In the genomic region with DNA sequence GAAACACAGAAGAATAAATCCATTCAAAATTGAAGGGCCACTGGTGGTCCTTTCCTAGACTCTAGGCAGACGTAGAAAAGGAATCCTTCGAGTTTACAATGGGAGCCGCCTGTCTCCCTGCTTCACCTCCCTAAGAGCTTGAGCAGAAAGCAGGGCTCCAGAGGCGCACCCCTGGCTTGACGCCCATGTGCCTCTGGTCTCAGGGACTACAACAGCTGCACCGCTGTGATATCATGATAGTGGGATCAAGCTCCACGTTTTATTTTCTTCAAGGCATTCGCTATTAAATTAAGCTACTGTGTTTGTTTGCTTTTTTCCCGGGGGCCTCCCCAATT, we compare ENCODE assay signal across 8 cellular contexts. TPM values are rescaled to one million over a fixed set of nuclear protein-coding genes. Genes with fewer than 3 reads are reported as not detected.
DNase-seq lines count a peak whose midpoint lies in the region; ATAC-seq and TF ChIP-seq lines count a peak whose summit lies in the region.

No MANE protein-coding gene starts in this region.

- H2AK9ac ChIP-seq in IMR-90 (replicated peaks; ENCODE audit: low read depth, low read length, poor library complexity): peak overlapping the region; percentile 21

- H3K4ac ChIP-seq in IMR-90 (ENCODE audit: low read depth, low read length): peak overlapping the region; percentile 74

- peaks cover 3% of the 10 kb centered on the region; the same call in 1 of the 2 replicates for H3K9me1 ChIP-seq in IMR-90 (ENCODE audit: insufficient read depth, low read length)

- peak overlapping the region; percentile 89 for H3K4me3 Mint-ChIP-seq in central memory CD8-positive, alpha-beta T cell

- H3K23ac ChIP-seq in IMR-90 (ENCODE audit: low read depth, low read length): peak overlapping the region; percentile 62

- peaks cover 34% of the 10 kb centered on the region for H3K36me3 ChIP-seq in IMR-90 (ENCODE audit: control insufficient read depth, insufficient read depth, low read length)

- peak overlapping the region; percentile 0; the same call in 1 of the 2 replicates for H4K5ac ChIP-seq in IMR-90 (ENCODE audit: low read depth, low read length)

- peak overlapping the region; percentile 61; the same call in 1 of the 2 replicates for H3K56ac ChIP-seq in IMR-90 (ENCODE audit: extremely low read depth, insufficient read depth, low read length)

- CTCF ChIA-PET in AG04450 (lab: Charles Lee) (interaction anchor here (3.4 kb wide), 1 partner anchor 53 kb away, joined by 21 read pairs; a partner anchor contains a TSS), IMR-90 (lab: Yijun Ruan, JAX) (interaction anchor here (0.8 kb wide), 1 partner anchor 204 kb away, joined by 4 read pairs; no protein-coding TSS in a partner anchor)

- in situ Hi-C loops in IMR-90 (cut with MboI; ENCODE audit: low sequenced_read_pairs): no loop called here

- no peaks in the 10 kb centered on the region for H3K9me3 Mint-ChIP-seq in central memory CD8-positive, alpha-beta T cell

- H3K9ac ChIP-seq in IMR-90 (ENCODE audit: low read depth, low read length): peak overlapping the region; percentile 43

- H3K9me3 ChIP-seq in AG04450 (ENCODE audit: control insufficient read depth, insufficient read depth, low read length): no peaks in the 10 kb centered on the region
- no peaks in the 10 kb centered on the region for H3K9me3 ChIP-seq in IMR-90 (ENCODE audit: control insufficient read depth, insufficient read depth, low read length)

- no peak for TF ChIP-seq RAD21 in IMR-90 (IDR thresholded peaks at IDR 0.05; ENCODE audit: low read length)

- no peak for TF ChIP-seq CTCF in AG04450 (IDR thresholded peaks at IDR 0.05; ENCODE audit: low read depth, low read length)
- TF ChIP-seq CTCF in IMR-90 (conservative IDR thresholded peaks at IDR 0.05; ENCODE audit: low read depth, low read length): no peak

- peaks cover 6% of the 10 kb centered on the region; the same call in 1 of the 2 replicates for H3K4me1 ChIP-seq in IMR-90 (ENCODE audit: control insufficient read depth, insufficient read depth, low read length)

- H3K14ac ChIP-seq in IMR-90 (replicated peaks; ENCODE audit: low read depth, low read length): peak overlapping the region; percentile 78

- H4K20me1 ChIP-seq in IMR-90 (ENCODE audit: insufficient read depth, low read length): peaks cover 24% of the 10 kb centered on the region

- no peak overlapping the region for H2BK20ac ChIP-seq in IMR-90 (ENCODE audit: low read depth, low read length)

- no peaks in the 10 kb centered on the region for H3K27me3 Mint-ChIP-seq in central memory CD8-positive, alpha-beta T cell

- peak overlapping the region; percentile 87 for H3K4me3 ChIP-seq in AG04450 (ENCODE audit: low read depth, low read length)
- H3K4me3 ChIP-seq in IMR-90 (ENCODE audit: insufficient read depth, low read depth, low read length): peak overlapping the region; percentile 90

- H2AFZ ChIP-seq in IMR-90 (replicated peaks; ENCODE audit: low read length, poor library complexity): peak overlapping the region; percentile 94

- no peak overlapping the region for H3K18ac ChIP-seq in IMR-90 (ENCODE audit: low read depth, low read length)

- peaks cover 43% of the 10 kb centered on the region for H3K36me3 Mint-ChIP-seq in central memory CD8-positive, alpha-beta T cell (ENCODE audit: insufficient read depth)

- POLR2A ChIA-PET in AG04450 (lab: Yijun Ruan, JAX) (interaction anchor here (0.8 to 2.7 kb wide), 5 partner anchors 9 to 117 kb away, joined by 3 to 22 read pairs (median 13); a partner anchor contains a TSS), IMR-90 (lab: Charles Lee; ENCODE audit: unreplicated experiment) (no interaction called here)

- intact Hi-C loops in IMR-90 (cut with micrococcal nuclease): loop anchor here (10.0 kb wide), 1 partner anchor 202 kb away; no protein-coding TSS in a partner anchor

- H2BK120ac ChIP-seq in IMR-90 (ENCODE audit: low read depth, low read length): no peak overlapping the region

- DNase-seq in AG04450 (ENCODE audit: low read depth, low spot score): no peak
- DNase-seq in IMR-90: no peak
- no peak for DNase-seq in central memory CD8-positive, alpha-beta T cell (ENCODE audit: low spot score in 2 of 2)
- DNase-seq in myocyte (ENCODE audit: low read depth): peak; percentile 53
- DNase-seq in kidney glomerular epithelial cell (lab: John Stamatoyannopoulos, UW): no peak
- no peak for DNase-seq in NCI-H146 treated with DMSO at 0.1 percent for 48 hours (lab: John Stamatoyannopoulos, UW; ENCODE audit: unreplicated experiment)

- TF ChIP-seq POLR2A in IMR-90 (IDR thresholded peaks at IDR 0.05; ENCODE audit: low read depth, low read length): no peak

- BruUV-seq in IMR-90 (replicated peaks; lab: Mats Ljungman, UMichigan): no TSS peak

- peak overlapping the region; percentile 94 for H3K27ac Mint-ChIP-seq in central memory CD8-positive, alpha-beta T cell (ENCODE audit: low read depth)

- peaks cover 36 to 58% of the 10 kb centered on the region in 2 experiments for H3K79me1 ChIP-seq in IMR-90 (ENCODE audit: low read depth in 1 of 2, low read length in 2 of 2)

- H4K8ac ChIP-seq in IMR-90 (ENCODE audit: low read depth in 2 of 2, low read length in 2 of 2): peak overlapping the region; percentile 43 to 88; a peak in 3 of 4 replicates

- peak overlapping the region; percentile 90 for H3K4me2 ChIP-seq in IMR-90 (ENCODE audit: low read depth, low read length)

- peaks cover 32% of the 10 kb centered on the region for H3K4me1 Mint-ChIP-seq in central memory CD8-positive, alpha-beta T cell

- dilution Hi-C loops in IMR-90 (cut with HindIII; ENCODE audit: low sequenced_read_pairs, unreplicated experiment): no loop called here

- peak overlapping the region; percentile 16 for H2BK5ac ChIP-seq in IMR-90 (ENCODE audit: low read depth, low read length, poor library complexity, severe bottlenecking)

- ATAC-seq in IMR-90 (ENCODE audit: low read depth) (no peak), GM18517 (IDR thresholded peaks at IDR 0.05; ENCODE audit: unreplicated experiment) (no peak), HG02588 (IDR thresholded peaks at IDR 0.05; ENCODE audit: unreplicated experiment) (no peak)
- ATAC-seq in central memory CD8-positive, alpha-beta T cell (replicated peaks; ENCODE audit: extremely low read depth, poor library complexity, severe bottlenecking): no peak

- H3K27ac ChIP-seq in AG04450 (ENCODE audit: low read depth, low read length): peak overlapping the region; percentile 65
- H3K27ac ChIP-seq in IMR-90 (ENCODE audit: insufficient read depth, low read length): peak overlapping the region; percentile 70

- H2BK15ac ChIP-seq in IMR-90 (ENCODE audit: low read depth, low read length): no peak overlapping the region

- H3K27me3 ChIP-seq in AG04450 (ENCODE audit: control insufficient read depth, insufficient read depth, low read length) (no peaks in the 10 kb centered on the region), IMR-90 (ENCODE audit: control insufficient read depth, insufficient read depth, low read length) (no peaks in the 10 kb centered on the region)

- H2AK5ac ChIP-seq in IMR-90 (ENCODE audit: low read depth, low read length): 0 out of 2 replicates have a peak overlapping the region, but pooled peaks have one; percentile 7

- peak overlapping the region; percentile 42; the same call in 1 of the 2 replicates for H4K91ac ChIP-seq in IMR-90 (ENCODE audit: insufficient read depth, low read depth, low read length)

- WGBS in IMR-90 (ENCODE audit: extremely low coverage in 2 of 2, insufficient read length in 1 of 2), 2 experiments: 0% methylated on average over 1 of the region's 9 CpGs; no CpG with 5 or more reads in 1 of the 2 experiments

TF ChIP-seq in IMR-90, 13 proteins besides CTCF, POLR2A, EP300 and RAD21:
- no peak for TF ChIP-seq BHLHE40 (IDR thresholded peaks at IDR 0.05; ENCODE audit: low read depth, low read length)
- no peak for TF ChIP-seq CHD1 (IDR thresholded peaks at IDR 0.05; ENCODE audit: low read depth, low read length)
- TF ChIP-seq NFE2L2 (IDR thresholded peaks at IDR 0.05; ENCODE audit: low read depth, low read length): no peak

RNA-seq across cellular contexts. Expression of a gene that starts 0.4 kb away (rescaled TPM):
- 26.0 and 30.3 TPM in 2 replicates for polyA plus RNA-seq in AG04450 (2011; rRNA removed)
- polyA minus RNA-seq in AG04450 (2011; rRNA and poly(A)+ RNA removed): 8.2 and 8.8 TPM in 2 replicates
- total RNA-seq in IMR-90 (2012; rRNA removed): 2.0 and 2.2 TPM in 2 replicates
- polyA plus RNA-seq in IMR-90 (2012; rRNA removed): 13.6 and 27.6 TPM in 2 replicates
- 62.5 and 64.7 TPM in 2 replicates for polyA plus RNA-seq in IMR-90 (2012; cell fraction: cytosol; rRNA removed)
- polyA plus RNA-seq in IMR-90 (2012; cell fraction: nucleus; rRNA removed; ENCODE audit: low replicate concordance): 32.7 and 41.9 TPM in 2 replicates
- total RNA-seq in myocyte: 113 and 140 TPM in 2 replicates
- 85.3 TPM for polyA plus RNA-seq in myocyte (2012)

RNA-seq across cellular contexts. Expression of a gene that starts 0.8 kb away (rescaled TPM):
- polyA plus RNA-seq in AG04450 (2011; rRNA removed) (15.2 and 15.6 TPM in 2 replicates), IMR-90 (2012; rRNA removed) (21.0 and 25.0 TPM in 2 replicates)
- 8.3 and 9.7 TPM in 2 replicates for polyA minus RNA-seq in AG04450 (2011; rRNA and poly(A)+ RNA removed)
- total RNA-seq in IMR-90 (2012; rRNA removed) (19.2 and 21.7 TPM in 2 replicates), myocyte (12.3 and 15.3 TPM in 2 replicates)
- 15.7 and 17.5 TPM in 2 replicates for polyA plus RNA-seq in IMR-90 (2012; cell fraction: cytosol; rRNA removed)
- polyA plus RNA-seq in IMR-90 (2012; cell fraction: nucleus; rRNA removed; ENCODE audit: low replicate concordance): 11.2 and 13.2 TPM in 2 replicates
- polyA plus RNA-seq in myocyte (2012): 14.0 TPM

RNA-seq across cellular contexts. Expression of a gene that starts 13.5 kb away (rescaled TPM):
- polyA plus RNA-seq in AG04450 (2011; rRNA removed) (0.32 and 0.65 TPM in 2 replicates), IMR-90 (2012; rRNA removed) (0.46 and 0.55 TPM in 2 replicates)
- polyA minus RNA-seq in AG04450 (2011; rRNA and poly(A)+ RNA removed): 0.17 and 0.83 TPM in 2 replicates
- total RNA-seq in IMR-90 (2012; rRNA removed) (0.28 and 0.54 TPM in 2 replicates), myocyte (10.6 and 10.8 TPM in 2 replicates)
- 0.60 and 0.92 TPM in 2 replicates for polyA plus RNA-seq in IMR-90 (2012; cell fraction: cytosol; rRNA removed)
- polyA plus RNA-seq in IMR-90 (2012; cell fraction: nucleus; rRNA removed; ENCODE audit: low replicate concordance): 0.26 and 0.32 TPM in 2 replicates
- polyA plus RNA-seq in myocyte (2012): 5.0 TPM

RNA-seq across cellular contexts. Expression of a gene that starts 42.3 kb away (rescaled TPM):
- polyA plus RNA-seq in AG04450 (2011; rRNA removed): not detected in 2 replicates
- polyA minus RNA-seq in AG04450 (2011; rRNA and poly(A)+ RNA removed): not detected in 2 replicates
- total RNA-seq in IMR-90 (2012; rRNA removed): not detected in 2 replicates
- polyA plus RNA-seq in IMR-90 (2012; rRNA removed): not detected in 2 replicates
- polyA plus RNA-seq in IMR-90 (2012; cell fraction: cytosol; rRNA removed): not detected in 2 replicates
- 0.01 TPM in 2 replicates for polyA plus RNA-seq in IMR-90 (2012; cell fraction: nucleus; rRNA removed; ENCODE audit: low replicate concordance)
- not detected in 2 replicates for total RNA-seq in myocyte
- polyA plus RNA-seq in myocyte (2012): not detected

RNA-seq across cellular contexts. Expression of a gene that starts 52.2 kb away (rescaled TPM):
- polyA plus RNA-seq in AG04450 (2011; rRNA removed): 6.8 and 8.6 TPM in 2 replicates
- 11.2 and 13.0 TPM in 2 replicates for polyA minus RNA-seq in AG04450 (2011; rRNA and poly(A)+ RNA removed)
- total RNA-seq in IMR-90 (2012; rRNA removed): 2.2 and 2.3 TPM in 2 replicates
- 4.7 and 5.0 TPM in 2 replicates for polyA plus RNA-seq in IMR-90 (2012; rRNA removed)
- polyA plus RNA-seq in IMR-90 (2012; cell fraction: cytosol; rRNA removed): 1.5 and 1.9 TPM in 2 replicates
- polyA plus RNA-seq in IMR-90 (2012; cell fraction: nucleus; rRNA removed; ENCODE audit: low replicate concordance): 2.6 and 5.8 TPM in 2 replicates
- 2.1 and 2.3 TPM in 2 replicates for total RNA-seq in myocyte
- 5.0 TPM for polyA plus RNA-seq in myocyte (2012)

Comparison
In these comparisons a context has a peak if more than half of its experiments do, and no peak if none do; other contexts are left out.
1. RNA of a gene that starts 0.4 kb away (total RNA-seq): 113 to 140 TPM in myocyte; 2.0 to 2.2 TPM in IMR-90; every median in the first group is over 10 times any median in the second.